ENCODE assay signal across 1 cellular context in genomic region chr11:776459-777287, GRCh38.
TF ChIP-seq lines count a peak whose summit lies in the region.

No MANE protein-coding gene starts in this region.

TF ChIP-seq in K562, 482 proteins besides CTCF, POLR2A, EP300 and RAD21 (continues in another document):
- no peak; the same call in 1 of the 2 replicates for TF ChIP-seq ZNF282 (CRISPR knock-in tag; IDR thresholded peaks at IDR 0.05)
- TF ChIP-seq SIN3A (IDR thresholded peaks at IDR 0.05; ENCODE audit: borderline replicate concordance in 2 of 2, control insufficient read depth in 1 of 2, low read depth in 2 of 2, low read length in 2 of 2): 0 out of 4 replicates have a peak, but pooled peaks of 1 of the 2 experiments have one; percentile 9
- TF ChIP-seq KDM5B (IDR thresholded peaks at IDR 0.05; ENCODE audit: insufficient replicate concordance, low read depth, low read length): peak; percentile 28
- no peak for TF ChIP-seq ZNF280A (IDR thresholded peaks at IDR 0.05; ENCODE audit: low read depth, partially characterized antibody)
- no peak for TF ChIP-seq ARID1B (IDR thresholded peaks at IDR 0.05)
- no peak for TF ChIP-seq NUFIP1 (IDR thresholded peaks at IDR 0.05; ENCODE audit: partially characterized antibody)
- no peak for TF ChIP-seq TFAM (CRISPR knock-in tag; conservative IDR thresholded peaks at IDR 0.05)
- no peak for TF ChIP-seq FOXA3 (CRISPR knock-in tag; conservative IDR thresholded peaks at IDR 0.05 in 1 of 2, IDR thresholded peaks at IDR 0.05 in 1 of 2)
- peak in 1 of 2 experiments; percentile 18; a peak in 1 of 4 replicates for TF ChIP-seq NRF1 (conservative IDR thresholded peaks at IDR 0.05 in 1 of 2, IDR thresholded peaks at IDR 0.05 in 1 of 2)
- 0 out of 2 replicates have a peak, but pooled peaks have one; percentile 10 for TF ChIP-seq PHB2 (IDR thresholded peaks at IDR 0.05; ENCODE audit: low read depth)
- TF ChIP-seq POLR2AphosphoS5 (IDR thresholded peaks at IDR 0.05; ENCODE audit: control insufficient read depth, insufficient read depth, low read depth, low read length): no peak
- 0 out of 2 replicates have a peak, but pooled peaks have one; percentile 28 for TF ChIP-seq HNRNPL (IDR thresholded peaks at IDR 0.05; ENCODE audit: low read depth, low read length)
- no peak for TF ChIP-seq ZBTB5 (IDR thresholded peaks at IDR 0.05)
- TF ChIP-seq ZNF239 (CRISPR knock-in tag; IDR thresholded peaks at IDR 0.05): peak; percentile 83
- TF ChIP-seq PYGO2 (tag; IDR thresholded peaks at IDR 0.05): no peak
- TF ChIP-seq KDM2B (CRISPR knock-in tag; IDR thresholded peaks at IDR 0.05): no peak
- no peak for TF ChIP-seq ERF (CRISPR knock-in tag; IDR thresholded peaks at IDR 0.05)
- no peak for TF ChIP-seq CTBP1 (IDR thresholded peaks at IDR 0.05; ENCODE audit: borderline replicate concordance)
- peak; percentile 73 for TF ChIP-seq RBFOX2 (IDR thresholded peaks at IDR 0.05; ENCODE audit: low read depth, low read length)
- TF ChIP-seq ELF2 (CRISPR knock-in tag; IDR thresholded peaks at IDR 0.05): no peak
- no peak for TF ChIP-seq ARID3B (CRISPR knock-in tag; IDR thresholded peaks at IDR 0.05; ENCODE audit: borderline replicate concordance)
- no peak for TF ChIP-seq DIDO1 (tag; IDR thresholded peaks at IDR 0.05; ENCODE audit: low read depth)
- TF ChIP-seq NR1H2 (CRISPR knock-in tag; IDR thresholded peaks at IDR 0.05): peak; percentile 78; the same call in 1 of the 2 replicates
- no peak for TF ChIP-seq NCOR1 (IDR thresholded peaks at IDR 0.05)
- no peak for TF ChIP-seq POLR2B (IDR thresholded peaks at IDR 0.05; ENCODE audit: low read depth, partially characterized antibody)
- 0 out of 2 replicates have a peak, but pooled peaks have one; percentile 16 for TF ChIP-seq E2F3 (CRISPR knock-in tag; IDR thresholded peaks at IDR 0.05)
- TF ChIP-seq TSC22D4 (tag; IDR thresholded peaks at IDR 0.05): no peak
- no peak for TF ChIP-seq CBFA2T2 (conservative IDR thresholded peaks at IDR 0.05)
- TF ChIP-seq MYC (IDR thresholded peaks at IDR 0.05; ENCODE audit: low read depth, low read length): peak; percentile 33; the same call in 1 of the 2 replicates
- TF ChIP-seq MYC (CRISPR knock-in tag; IDR thresholded peaks at IDR 0.05; ENCODE audit: borderline replicate concordance, low read depth): no peak; the same call in 1 of the 2 replicates
- TF ChIP-seq DMBX1 (CRISPR knock-in tag; IDR thresholded peaks at IDR 0.05; ENCODE audit: borderline replicate concordance): no peak
- TF ChIP-seq ZNF12 (CRISPR knock-in tag; IDR thresholded peaks at IDR 0.05): no peak
- no peak for TF ChIP-seq TBP (optimal IDR thresholded peaks at IDR 0.05; ENCODE audit: low read depth, low read length)
- TF ChIP-seq E4F1 (CRISPR knock-in tag; IDR thresholded peaks at IDR 0.05; ENCODE audit: borderline replicate concordance): no peak
- no peak for TF ChIP-seq BCOR (IDR thresholded peaks at IDR 0.05)
- no peak for TF ChIP-seq TRIM24 (IDR thresholded peaks at IDR 0.05)
- 0 out of 2 replicates have a peak, but pooled peaks have one; percentile 39 for TF ChIP-seq ZBTB40 (IDR thresholded peaks at IDR 0.05)
- TF ChIP-seq ZBTB40 (CRISPR knock-in tag; IDR thresholded peaks at IDR 0.05): no peak
- TF ChIP-seq ZBTB33 (CRISPR knock-in tag; IDR thresholded peaks at IDR 0.05): no peak
- TF ChIP-seq SIX5 (IDR thresholded peaks at IDR 0.05; ENCODE audit: borderline replicate concordance in 1 of 2, insufficient read depth in 1 of 2, low read depth in 1 of 2, low read length in 2 of 2): no peak
- TF ChIP-seq HMG20B (CRISPR knock-in tag; IDR thresholded peaks at IDR 0.05): no peak
- TF ChIP-seq PKNOX1 (IDR thresholded peaks at IDR 0.05): no peak
- TF ChIP-seq RBM17 (IDR thresholded peaks at IDR 0.05; ENCODE audit: borderline replicate concordance, low read depth, low read length): no peak
- 0 out of 2 replicates have a peak, but pooled peaks have one; percentile 11 for TF ChIP-seq FOXP1 (CRISPR knock-in tag; IDR thresholded peaks at IDR 0.05)
- no peak for TF ChIP-seq ID3 (CRISPR knock-in tag; IDR thresholded peaks at IDR 0.05)
- TF ChIP-seq ID3 (tag; IDR thresholded peaks at IDR 0.05): no peak
